ENCODE assay signal across 8 cellular contexts in genomic region chr7:140924821-140925421, GRCh38. TPM values are rescaled to one million over a fixed set of nuclear protein-coding genes. Genes with fewer than 3 reads are reported as not detected.
DNase-seq lines count a peak whose midpoint lies in the region; TF ChIP-seq lines count a peak whose summit lies in the region.

Gene BRAF, minus strand, starts transcription at chr7:140924929. Its CDS starts 226 bp downstream, at chr7:140924703.

- no peaks in the 10 kb centered on the region for H3K36me3 ChIP-seq in CD8-positive, alpha-beta memory T cell (ENCODE audit: insufficient read depth, low read length)
- H3K36me3 ChIP-seq in effector memory CD4-positive, alpha-beta T cell (ENCODE audit: control insufficient read depth, insufficient read depth, low read length): no peaks in the 10 kb centered on the region

- peaks cover 0 to 6% (median 0%) of the 10 kb centered on the region in 5 donors for H3K9me3 Mint-ChIP-seq in CD8-positive, alpha-beta memory T cell

- peak within 1 kb of the TSS; percentile 87 for H3K4me3 ChIP-seq in CD8-positive, alpha-beta memory T cell (ENCODE audit: low read length)
- peak within 1 kb of the TSS; percentile 98 for H3K4me3 ChIP-seq in effector memory CD4-positive, alpha-beta T cell (ENCODE audit: insufficient read depth, low read depth, low read length, poor library complexity, severe bottlenecking)

- no peak for TF ChIP-seq CTCF in GM20000 (IDR thresholded peaks at IDR 0.05; ENCODE audit: extremely low read depth, missing control alignments)

- peaks cover 7 to 30% (median 15%) of the 10 kb centered on the region in 3 donors for H3K4me1 Mint-ChIP-seq in CD8-positive, alpha-beta memory T cell

- H3K27ac ChIP-seq in CD8-positive, alpha-beta memory T cell (ENCODE audit: low read depth, low read length): peak within 1 kb of the TSS; percentile 98
- peak within 1 kb of the TSS; percentile 99 for H3K27ac ChIP-seq in effector memory CD4-positive, alpha-beta T cell (ENCODE audit: insufficient read depth, low read length, poor library complexity, severe bottlenecking)

- peaks cover 26% of the 10 kb centered on the region for H3K4me1 ChIP-seq in CD8-positive, alpha-beta memory T cell (ENCODE audit: insufficient read depth, low read length)
- H3K4me1 ChIP-seq in effector memory CD4-positive, alpha-beta T cell (ENCODE audit: control insufficient read depth, insufficient read depth, low read length, poor library complexity, severe bottlenecking): peaks cover 8% of the 10 kb centered on the region

- peak within 1 kb of the TSS in 7 of 8 donors; percentile 98 to 100 (median 100) for H3K27ac Mint-ChIP-seq in CD8-positive, alpha-beta memory T cell

- no peaks in the 10 kb centered on the region for H3K9me3 ChIP-seq in CD8-positive, alpha-beta memory T cell (ENCODE audit: low read length)
- H3K9me3 ChIP-seq in effector memory CD4-positive, alpha-beta T cell (ENCODE audit: control insufficient read depth, low read length): no peaks in the 10 kb centered on the region

- peak; percentile 92 to 96 (median 95) for DNase-seq in CD8-positive, alpha-beta memory T cell
- peak; percentile 91 for DNase-seq in GM20000 (ENCODE audit: low spot score)
- peak; percentile 90 for DNase-seq in HT-29 (ENCODE audit: low spot score)
- peak; percentile 88 for DNase-seq in NK-92 treated with Interleukin-12 subunit alpha and Interleukin-12 subunit beta, amount 100 ng/mL, for 24 hours (lab: John Stamatoyannopoulos, UW)
- peak; percentile 87 to 90 for DNase-seq in activated CD8-positive, alpha-beta memory T cell treated with anti-CD3 and anti-CD28 coated beads for 4 hours (ENCODE audit: low read depth in 2 of 2)
- DNase-seq in effector memory CD4-positive, alpha-beta T cell: peak; percentile 90 to 95 (median 93)
- DNase-seq in medulla oblongata (ENCODE audit: extremely low spot score): peak; percentile 92
- peak; percentile 83 to 88 (median 87) for DNase-seq in stimulated activated CD4-positive, alpha-beta T cell treated with anti-CD3 and anti-CD28 coated beads, TNF-alpha, amount 100 ng/mL, for 48 hours (ENCODE audit: low read depth in 3 of 3)

- H3K4me3 Mint-ChIP-seq in CD8-positive, alpha-beta memory T cell: peak within 1 kb of the TSS; percentile 85 to 98 (median 96)

- POLR2A ChIA-PET in CD8-positive, alpha-beta memory T cell (lab: Charles Lee): interaction anchor here (0.8 to 1.6 kb wide), 2 partner anchors 89 to 111 kb away, joined by 3 to 13 read pairs; partner anchors contain the start of gene MRPS33

- H3K36me3 Mint-ChIP-seq in CD8-positive, alpha-beta memory T cell: peaks cover 0 to 4% (median 0%) of the 10 kb centered on the region in 3 donors

- CTCF ChIA-PET in CD8-positive, alpha-beta memory T cell (lab: Charles Lee): interaction anchor here (1.3 to 2.9 kb wide), 2 partner anchors 67 to 90 kb away, joined by 3 to 12 read pairs; partner anchors contain the start of gene MRPS33

- no peaks in the 10 kb centered on the region for H3K27me3 ChIP-seq in CD8-positive, alpha-beta memory T cell (ENCODE audit: insufficient read depth, low read length, poor library complexity, severe bottlenecking)
- H3K27me3 ChIP-seq in effector memory CD4-positive, alpha-beta T cell (replicated peaks; ENCODE audit: control insufficient read depth, insufficient read depth, low read length, poor library complexity, severe bottlenecking): no peaks in the 10 kb centered on the region

- H3K27me3 Mint-ChIP-seq in CD8-positive, alpha-beta memory T cell: peaks cover 3 to 4% of the 10 kb centered on the region in 2 donors

RNA-seq across cellular contexts. Expression of gene BRAF, which starts in this region (rescaled TPM):
- total RNA-seq in CD8-positive, alpha-beta memory T cell: 10 to 100 TPM; 28.4 to 32.0 TPM
- polyA plus RNA-seq in CD8-positive, alpha-beta memory T cell: 11.3 TPM
- total RNA-seq in HT-29 (2014; rRNA removed; shearing (Covaris generic)): 7.5 and 8.3 TPM in 2 replicates

Comparison
In these comparisons a context has a peak if more than half of its experiments do, and no peak if none do; other contexts are left out.
1. Peak in every context shown above with its lines: DNase-seq, H3K4me3 ChIP-seq and H3K27ac ChIP-seq.